16 cellular contexts compared by ENCODE assay signal in genomic region chr17:78235885-78236284, GRCh38. TPM values are rescaled to one million over a fixed set of nuclear protein-coding genes. Genes with fewer than 3 reads are reported as not detected.
DNase-seq lines count a peak whose midpoint lies in the region; ATAC-seq and TF ChIP-seq lines count a peak whose summit lies in the region.
"Had no signal": no experiment of that assay in that cellular context is flagged by ENCODE, and none has a peak within 500 bp of the region (broad histone marks: within the 10 kb centered on the region; RNA-seq: fewer than 3 reads in every experiment).

No MANE protein-coding gene starts in this region.

- H3K4me3 ChIP-seq in BLaER1 = no peak overlapping the region

- peaks cover 90% of the 10 kb centered on the region for H3K4me1 ChIP-seq in BLaER1
- H3K4me1 ChIP-seq: Caco-2 had no signal

- H3K27ac Mint-ChIP-seq in osteocyte (ENCODE audit: unreplicated experiment) = no peak overlapping the region
- H3K27ac Mint-ChIP-seq: CD4-positive, alpha-beta T cell; H9 had no signal

- no peak overlapping the region; the same call in 1 of the 2 replicates for H3K4me2 ChIP-seq in BLaER1

- TF ChIP-seq CTCF in osteocyte (IDR thresholded peaks at IDR 0.05) = no peak

- H3K36me3 Mint-ChIP-seq in osteocyte (ENCODE audit: unreplicated experiment) = no peaks in the 10 kb centered on the region

- DNase-seq in islet precursor cell (peak; percentile 52), osteocyte (ENCODE audit: extremely low spot score, unreplicated experiment) (peak; percentile 78), NCI-H345 (lab: John Stamatoyannopoulos, UW) (no peak), pons (ENCODE audit: low spot score) (no peak)
- DNase-seq: 8988T; BE2C; Caco-2; CD4-positive, alpha-beta T cell; GOT3; H9; IMR-90 had no signal

- no peaks in the 10 kb centered on the region for H3K36me3 ChIP-seq in BLaER1
- H3K36me3 ChIP-seq: BE2C had no signal

- peaks cover 18% of the 10 kb centered on the region for H3K27me3 Mint-ChIP-seq in osteocyte (ENCODE audit: unreplicated experiment)

- peaks cover 13% of the 10 kb centered on the region; the same call in 1 of the 2 replicates for H4K20me1 ChIP-seq in BLaER1

- H3K9me3 Mint-ChIP-seq in osteocyte (ENCODE audit: unreplicated experiment) = no peaks in the 10 kb centered on the region
- H3K9me3 Mint-ChIP-seq: CD4-positive, alpha-beta T cell; H9 had no signal

- ATAC-seq in GM18870 (IDR thresholded peaks at IDR 0.05; ENCODE audit: unreplicated experiment) (no peak), GM19455 (IDR thresholded peaks at IDR 0.05; ENCODE audit: unreplicated experiment) (no peak)

- H3K9ac ChIP-seq in BLaER1 = no peak overlapping the region

- peaks cover 22% of the 10 kb centered on the region for H3K27me3 ChIP-seq in BLaER1
- H3K27me3 ChIP-seq: BE2C had no signal

- H3K27ac ChIP-seq in BLaER1 (0 out of 2 replicates have a peak overlapping the region, but pooled peaks have one; percentile 26), cingulate gyrus (ENCODE audit: low read depth, low read length) (peak overlapping the region; percentile 99)
- H3K27ac ChIP-seq: C4-2B had no signal

- no peaks in the 10 kb centered on the region for H3K4me1 Mint-ChIP-seq in osteocyte (ENCODE audit: unreplicated experiment)

- H3K9me3 ChIP-seq in BLaER1 = no peaks in the 10 kb centered on the region
- H3K9me3 ChIP-seq: BE2C, Caco-2 had no signal

- H3K4me3 Mint-ChIP-seq in osteocyte (ENCODE audit: unreplicated experiment) = no peak overlapping the region
- H3K4me3 Mint-ChIP-seq: CD4-positive, alpha-beta T cell; H9 had no signal

RNA-seq across cellular contexts. Expression of gene TMEM235, which starts 4.5 kb away (rescaled TPM):
- not detected in 2 replicates for total RNA-seq in osteocyte
- total RNA-seq: Caco-2; CD4-positive, alpha-beta T cell; IMR-90 had no signal

RNA-seq across cellular contexts. Expression of gene BIRC5, which starts 21.8 kb away (rescaled TPM):
- 11.9 and 12.3 TPM in 2 replicates for total RNA-seq in osteocyte

RNA-seq across cellular contexts. Expression of gene AFMID, which starts 48.7 kb away (rescaled TPM):
- total RNA-seq in osteocyte = 33.7 and 35.1 TPM in 2 replicates

RNA-seq across cellular contexts. Expression of gene TK1, which starts 49.0 kb away (rescaled TPM):
- 16.0 and 16.2 TPM in 2 replicates for total RNA-seq in osteocyte

Comparison
In these comparisons a context has a peak if more than half of its experiments do, and no peak if none do; other contexts are left out.
1. DNase-seq: peak in islet precursor cell (single experiment) and osteocyte (single experiment); none in NCI-H345 (single experiment) and pons (single experiment).